In the genomic region with DNA sequence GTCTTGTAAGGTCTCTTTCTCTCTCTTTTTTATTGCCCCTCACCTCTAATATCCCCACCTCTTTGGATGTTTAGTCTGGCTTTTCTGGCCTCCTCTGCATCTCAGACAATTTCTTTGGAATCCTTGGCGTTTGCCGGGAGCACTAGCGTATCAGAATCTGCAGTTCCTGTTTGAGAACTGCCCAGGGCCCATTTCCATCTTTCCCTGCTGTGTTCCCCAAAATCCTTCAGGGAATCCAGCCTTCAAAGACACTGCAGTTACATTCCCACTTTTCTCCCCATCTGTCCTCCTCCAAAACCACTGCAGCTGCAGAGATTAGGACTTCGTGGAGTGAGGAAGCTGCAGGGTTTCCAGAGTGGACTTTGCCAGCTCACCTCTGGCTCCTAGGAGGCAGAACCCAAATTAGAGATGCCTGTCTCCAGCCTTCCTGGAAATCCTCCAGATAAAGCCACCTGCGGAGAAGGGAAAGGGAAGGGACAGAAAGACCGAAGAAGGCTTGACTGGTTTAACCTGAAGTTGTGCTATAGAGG, we compare ENCODE assay signal across 1 cellular context.
A peak's percentile ranks its signal among the peaks of the same experiment; 100 is the strongest.
TF ChIP-seq lines count a peak whose summit lies in the region.

No MANE protein-coding gene starts in this region.

TF ChIP-seq in HepG2, 621 proteins besides CTCF, POLR2A, EP300 and RAD21 (continued from another document):
- TF ChIP-seq, protein P1, sequence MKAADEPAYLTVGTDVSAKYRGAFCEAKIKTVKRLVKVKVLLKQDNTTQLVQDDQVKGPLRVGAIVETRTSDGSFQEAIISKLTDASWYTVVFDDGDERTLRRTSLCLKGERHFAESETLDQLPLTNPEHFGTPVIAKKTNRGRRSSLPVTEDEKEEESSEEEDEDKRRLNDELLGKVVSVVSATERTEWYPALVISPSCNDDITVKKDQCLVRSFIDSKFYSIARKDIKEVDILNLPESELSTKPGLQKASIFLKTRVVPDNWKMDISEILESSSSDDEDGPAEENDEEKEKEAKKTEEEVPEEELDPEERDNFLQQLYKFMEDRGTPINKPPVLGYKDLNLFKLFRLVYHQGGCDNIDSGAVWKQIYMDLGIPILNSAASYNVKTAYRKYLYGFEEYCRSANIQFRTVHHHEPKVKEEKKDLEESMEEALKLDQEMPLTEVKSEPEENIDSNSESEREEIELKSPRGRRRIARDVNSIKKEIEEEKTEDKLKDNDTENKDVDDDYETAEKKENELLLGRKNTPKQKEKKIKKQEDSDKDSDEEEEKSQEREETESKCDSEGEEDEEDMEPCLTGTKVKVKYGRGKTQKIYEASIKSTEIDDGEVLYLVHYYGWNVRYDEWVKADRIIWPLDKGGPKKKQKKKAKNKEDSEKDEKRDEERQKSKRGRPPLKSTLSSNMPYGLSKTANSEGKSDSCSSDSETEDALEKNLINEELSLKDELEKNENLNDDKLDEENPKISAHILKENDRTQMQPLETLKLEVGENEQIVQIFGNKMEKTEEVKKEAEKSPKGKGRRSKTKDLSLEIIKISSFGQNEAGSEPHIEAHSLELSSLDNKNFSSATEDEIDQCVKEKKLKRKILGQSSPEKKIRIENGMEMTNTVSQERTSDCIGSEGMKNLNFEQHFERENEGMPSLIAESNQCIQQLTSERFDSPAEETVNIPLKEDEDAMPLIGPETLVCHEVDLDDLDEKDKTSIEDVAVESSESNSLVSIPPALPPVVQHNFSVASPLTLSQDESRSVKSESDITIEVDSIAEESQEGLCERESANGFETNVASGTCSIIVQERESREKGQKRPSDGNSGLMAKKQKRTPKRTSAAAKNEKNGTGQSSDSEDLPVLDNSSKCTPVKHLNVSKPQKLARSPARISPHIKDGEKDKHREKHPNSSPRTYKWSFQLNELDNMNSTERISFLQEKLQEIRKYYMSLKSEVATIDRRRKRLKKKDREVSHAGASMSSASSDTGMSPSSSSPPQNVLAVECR (CRISPR knock-in tag; IDR thresholded peaks at IDR 0.05; ENCODE audit: borderline replicate concordance) = peak; percentile 47; the same call in 1 of the 2 replicates
- TF ChIP-seq ZNF746 (CRISPR knock-in tag; IDR thresholded peaks at IDR 0.05) (no peak), ZNF343 (CRISPR knock-in tag; IDR thresholded peaks at IDR 0.05) (no peak), RFX5 (IDR thresholded peaks at IDR 0.05; ENCODE audit: low read depth, low read length) (no peak), SALL1 (CRISPR knock-in tag; IDR thresholded peaks at IDR 0.05) (peak; percentile 45; the same call in 1 of the 2 replicates), ELF1 (CRISPR knock-in tag; IDR thresholded peaks at IDR 0.05) (peak; percentile 27; the same call in 1 of the 2 replicates), ZNF883 (CRISPR knock-in tag; IDR thresholded peaks at IDR 0.05; ENCODE audit: not compliant biosample characterization) (no peak), AKAP8 (CRISPR knock-in tag; IDR thresholded peaks at IDR 0.05) (no peak), RBM22 (optimal IDR thresholded peaks at IDR 0.05; ENCODE audit: low read length) (peak; percentile 64), SAP130 (CRISPR knock-in tag; IDR thresholded peaks at IDR 0.05; ENCODE audit: low read depth) (peak; percentile 43), TSC22D2 (CRISPR knock-in tag; IDR thresholded peaks at IDR 0.05; ENCODE audit: borderline replicate concordance) (0 out of 2 replicates have a peak, but pooled peaks have one; percentile 16), ASH2L (IDR thresholded peaks at IDR 0.05; ENCODE audit: insufficient read length, low read depth, low read length) (peak; percentile 56), KAT7 (CRISPR knock-in tag; IDR thresholded peaks at IDR 0.05; ENCODE audit: borderline replicate concordance) (peak; percentile 83; the same call in 1 of the 2 replicates), HNRNPL (IDR thresholded peaks at IDR 0.05; ENCODE audit: low read depth, low read length) (0 out of 2 replicates have a peak, but pooled peaks have one; percentile 5), SSRP1 (CRISPR knock-in tag; IDR thresholded peaks at IDR 0.05) (no peak), MTF1 (CRISPR knock-in tag; IDR thresholded peaks at IDR 0.05) (no peak), POLR2G (IDR thresholded peaks at IDR 0.05; ENCODE audit: low read depth, low read length) (0 out of 2 replicates have a peak, but pooled peaks have one; percentile 21), ZNF878 (CRISPR knock-in tag; IDR thresholded peaks at IDR 0.05) (0 out of 2 replicates have a peak, but pooled peaks have one; percentile 53), ZBTB20 (CRISPR knock-in tag; IDR thresholded peaks at IDR 0.05; ENCODE audit: borderline replicate concordance, low read depth) (0 out of 2 replicates have a peak, but pooled peaks have one; percentile 47), GATAD2A (CRISPR knock-in tag; IDR thresholded peaks at IDR 0.05) (0 out of 2 replicates have a peak, but pooled peaks have one; percentile 17), ZNF350 (CRISPR knock-in tag; IDR thresholded peaks at IDR 0.05; ENCODE audit: borderline replicate concordance, low read depth) (no peak), SIN3A (IDR thresholded peaks at IDR 0.05; ENCODE audit: borderline replicate concordance, low read depth, low read length) (0 out of 2 replicates have a peak, but pooled peaks have one; percentile 3), FOSL2 (CRISPR knock-in tag; IDR thresholded peaks at IDR 0.05) (peak; percentile 14; the same call in 1 of the 2 replicates), ZNF33B (CRISPR knock-in tag; IDR thresholded peaks at IDR 0.05) (0 out of 2 replicates have a peak, but pooled peaks have one; percentile 15)
- TF ChIP-seq, protein P2, sequence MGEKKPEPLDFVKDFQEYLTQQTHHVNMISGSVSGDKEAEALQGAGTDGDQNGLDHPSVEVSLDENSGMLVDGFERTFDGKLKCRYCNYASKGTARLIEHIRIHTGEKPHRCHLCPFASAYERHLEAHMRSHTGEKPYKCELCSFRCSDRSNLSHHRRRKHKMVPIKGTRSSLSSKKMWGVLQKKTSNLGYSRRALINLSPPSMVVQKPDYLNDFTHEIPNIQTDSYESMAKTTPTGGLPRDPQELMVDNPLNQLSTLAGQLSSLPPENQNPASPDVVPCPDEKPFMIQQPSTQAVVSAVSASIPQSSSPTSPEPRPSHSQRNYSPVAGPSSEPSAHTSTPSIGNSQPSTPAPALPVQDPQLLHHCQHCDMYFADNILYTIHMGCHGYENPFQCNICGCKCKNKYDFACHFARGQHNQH (CRISPR knock-in tag; IDR thresholded peaks at IDR 0.05) = no peak
- TF ChIP-seq, protein P3, sequence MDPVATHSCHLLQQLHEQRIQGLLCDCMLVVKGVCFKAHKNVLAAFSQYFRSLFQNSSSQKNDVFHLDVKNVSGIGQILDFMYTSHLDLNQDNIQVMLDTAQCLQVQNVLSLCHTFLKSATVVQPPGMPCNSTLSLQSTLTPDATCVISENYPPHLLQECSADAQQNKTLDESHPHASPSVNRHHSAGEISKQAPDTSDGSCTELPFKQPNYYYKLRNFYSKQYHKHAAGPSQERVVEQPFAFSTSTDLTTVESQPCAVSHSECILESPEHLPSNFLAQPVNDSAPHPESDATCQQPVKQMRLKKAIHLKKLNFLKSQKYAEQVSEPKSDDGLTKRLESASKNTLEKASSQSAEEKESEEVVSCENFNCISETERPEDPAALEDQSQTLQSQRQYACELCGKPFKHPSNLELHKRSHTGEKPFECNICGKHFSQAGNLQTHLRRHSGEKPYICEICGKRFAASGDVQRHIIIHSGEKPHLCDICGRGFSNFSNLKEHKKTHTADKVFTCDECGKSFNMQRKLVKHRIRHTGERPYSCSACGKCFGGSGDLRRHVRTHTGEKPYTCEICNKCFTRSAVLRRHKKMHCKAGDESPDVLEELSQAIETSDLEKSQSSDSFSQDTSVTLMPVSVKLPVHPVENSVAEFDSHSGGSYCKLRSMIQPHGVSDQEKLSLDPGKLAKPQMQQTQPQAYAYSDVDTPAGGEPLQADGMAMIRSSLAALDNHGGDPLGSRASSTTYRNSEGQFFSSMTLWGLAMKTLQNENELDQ (CRISPR knock-in tag; IDR thresholded peaks at IDR 0.05; ENCODE audit: borderline replicate concordance) = no peak
- TF ChIP-seq, protein P4, sequence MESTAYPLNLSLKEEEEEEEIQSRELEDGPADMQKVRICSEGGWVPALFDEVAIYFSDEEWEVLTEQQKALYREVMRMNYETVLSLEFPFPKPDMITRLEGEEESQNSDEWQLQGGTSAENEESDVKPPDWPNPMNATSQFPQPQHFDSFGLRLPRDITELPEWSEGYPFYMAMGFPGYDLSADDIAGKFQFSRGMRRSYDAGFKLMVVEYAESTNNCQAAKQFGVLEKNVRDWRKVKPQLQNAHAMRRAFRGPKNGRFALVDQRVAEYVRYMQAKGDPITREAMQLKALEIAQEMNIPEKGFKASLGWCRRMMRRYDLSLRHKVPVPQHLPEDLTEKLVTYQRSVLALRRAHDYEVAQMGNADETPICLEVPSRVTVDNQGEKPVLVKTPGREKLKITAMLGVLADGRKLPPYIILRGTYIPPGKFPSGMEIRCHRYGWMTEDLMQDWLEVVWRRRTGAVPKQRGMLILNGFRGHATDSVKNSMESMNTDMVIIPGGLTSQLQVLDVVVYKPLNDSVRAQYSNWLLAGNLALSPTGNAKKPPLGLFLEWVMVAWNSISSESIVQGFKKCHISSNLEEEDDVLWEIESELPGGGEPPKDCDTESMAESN (CRISPR knock-in tag; conservative IDR thresholded peaks at IDR 0.05) = 0 out of 2 replicates have a peak, but pooled peaks have one; percentile 40
- TF ChIP-seq, protein P5, sequence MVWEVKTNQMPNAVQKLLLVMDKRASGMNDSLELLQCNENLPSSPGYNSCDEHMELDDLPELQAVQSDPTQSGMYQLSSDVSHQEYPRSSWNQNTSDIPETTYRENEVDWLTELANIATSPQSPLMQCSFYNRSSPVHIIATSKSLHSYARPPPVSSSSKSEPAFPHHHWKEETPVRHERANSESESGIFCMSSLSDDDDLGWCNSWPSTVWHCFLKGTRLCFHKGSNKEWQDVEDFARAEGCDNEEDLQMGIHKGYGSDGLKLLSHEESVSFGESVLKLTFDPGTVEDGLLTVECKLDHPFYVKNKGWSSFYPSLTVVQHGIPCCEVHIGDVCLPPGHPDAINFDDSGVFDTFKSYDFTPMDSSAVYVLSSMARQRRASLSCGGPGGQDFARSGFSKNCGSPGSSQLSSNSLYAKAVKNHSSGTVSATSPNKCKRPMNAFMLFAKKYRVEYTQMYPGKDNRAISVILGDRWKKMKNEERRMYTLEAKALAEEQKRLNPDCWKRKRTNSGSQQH (CRISPR knock-in tag; IDR thresholded peaks at IDR 0.05; ENCODE audit: low read depth) = no peak
- TF ChIP-seq, protein P6, sequence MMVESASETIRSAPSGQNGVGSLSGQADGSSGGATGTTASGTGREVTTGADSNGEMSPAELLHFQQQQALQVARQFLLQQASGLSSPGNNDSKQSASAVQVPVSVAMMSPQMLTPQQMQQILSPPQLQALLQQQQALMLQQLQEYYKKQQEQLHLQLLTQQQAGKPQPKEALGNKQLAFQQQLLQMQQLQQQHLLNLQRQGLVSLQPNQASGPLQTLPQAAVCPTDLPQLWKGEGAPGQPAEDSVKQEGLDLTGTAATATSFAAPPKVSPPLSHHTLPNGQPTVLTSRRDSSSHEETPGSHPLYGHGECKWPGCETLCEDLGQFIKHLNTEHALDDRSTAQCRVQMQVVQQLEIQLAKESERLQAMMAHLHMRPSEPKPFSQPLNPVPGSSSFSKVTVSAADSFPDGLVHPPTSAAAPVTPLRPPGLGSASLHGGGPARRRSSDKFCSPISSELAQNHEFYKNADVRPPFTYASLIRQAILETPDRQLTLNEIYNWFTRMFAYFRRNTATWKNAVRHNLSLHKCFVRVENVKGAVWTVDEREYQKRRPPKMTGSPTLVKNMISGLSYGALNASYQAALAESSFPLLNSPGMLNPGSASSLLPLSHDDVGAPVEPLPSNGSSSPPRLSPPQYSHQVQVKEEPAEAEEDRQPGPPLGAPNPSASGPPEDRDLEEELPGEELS (CRISPR knock-in tag; IDR thresholded peaks at IDR 0.05) = 0 out of 2 replicates have a peak, but pooled peaks have one; percentile 15
